ENCODE assay signal across 31 cellular contexts in genomic region chr5:20020235-20020634, GRCh38. TPM values are rescaled to one million over a fixed set of nuclear protein-coding genes. Genes with fewer than 3 reads are reported as not detected.
"Had no signal": no experiment of that assay in that cellular context is flagged by ENCODE, and none has a peak within 500 bp of the region (broad histone marks: within the 10 kb centered on the region; RNA-seq: fewer than 3 reads in every experiment).

No MANE protein-coding gene starts in this region.

- H3K27me3 Mint-ChIP-seq: activated B cell treated with CpG ODN at 0.5 μM for 24 hours; activated CD8-positive, alpha-beta T cell treated with anti-CD3 and anti-CD28 coated beads for 36 hours; activated naive CD8-positive, alpha-beta T cell; activated T-helper 17 cell treated with anti-CD3 and anti-CD28 coated beads, Interleukin-2, amount 50 U/mL, for 72 hours; central memory CD8-positive, alpha-beta T cell; dendritic cell treated with granulocyte-macrophage colony-stimulating factor and Interleukin-4, amounts not matched to agents 40 ng/mL and 50 ng/mL, for 4 days had no signal

- H3K4me1 Mint-ChIP-seq: activated B cell treated with CpG ODN at 0.5 μM for 24 hours; activated T-helper 17 cell treated with anti-CD3 and anti-CD28 coated beads, Interleukin-2, amount 50 U/mL, for 72 hours; central memory CD8-positive, alpha-beta T cell had no signal

- ATAC-seq: activated CD4-positive, CD25-positive, alpha-beta regulatory T cell treated with anti-CD3 and anti-CD28 coated beads, Interleukin-2, amount 50 U/mL, for 24 hours; activated CD8-positive, alpha-beta T cell treated with anti-CD3 and anti-CD28 coated beads for 36 hours; activated T-cell treated with anti-CD3 and anti-CD28 coated beads, Interleukin-2, amount 50 U/mL, for 4 hours; activated T-helper 17 cell treated with anti-CD3 and anti-CD28 coated beads, Interleukin-2, amount 50 U/mL, for 72 hours; heart left ventricle had no signal

- H3K4me1 ChIP-seq: esophagus muscularis mucosa, heart left ventricle had no signal

- H3K36me3 Mint-ChIP-seq: activated naive CD8-positive, alpha-beta T cell had no signal

- H3K36me3 ChIP-seq: brain microvascular endothelial cell, esophagus muscularis mucosa, heart left ventricle had no signal

- H3K4me3 Mint-ChIP-seq: activated B cell treated with CpG ODN at 0.5 μM for 24 hours; activated CD8-positive, alpha-beta T cell treated with anti-CD3 and anti-CD28 coated beads for 36 hours; activated naive CD8-positive, alpha-beta T cell; activated T-cell treated with anti-CD3 and anti-CD28 coated beads, Interleukin-2, amount 50 U/mL, for 4 hours; activated T-helper 17 cell treated with anti-CD3 and anti-CD28 coated beads, Interleukin-2, amount 50 U/mL, for 72 hours; central memory CD8-positive, alpha-beta T cell; dendritic cell treated with granulocyte-macrophage colony-stimulating factor and Interleukin-4, amounts not matched to agents 40 ng/mL and 50 ng/mL, for 4 days had no signal

- H3K27ac Mint-ChIP-seq: activated B cell treated with CpG ODN at 0.5 μM for 24 hours; activated CD8-positive, alpha-beta T cell treated with anti-CD3 and anti-CD28 coated beads for 36 hours; activated naive CD8-positive, alpha-beta T cell; activated T-helper 17 cell treated with anti-CD3 and anti-CD28 coated beads, Interleukin-2, amount 50 U/mL, for 72 hours; dendritic cell treated with granulocyte-macrophage colony-stimulating factor and Interleukin-4, amounts not matched to agents 40 ng/mL and 50 ng/mL, for 4 days had no signal

- DNase-seq: activated B cell treated with CpG ODN at 0.5 μM for 24 hours; activated CD4-positive, alpha-beta T cell treated with anti-CD3 and anti-CD28 coated beads for 48 hours; activated CD4-positive, alpha-beta T cell treated with anti-CD3 and anti-CD28 coated beads, Interleukin-2, amount 50 U/mL, for 1 hour; activated CD4-positive, alpha-beta T cell treated with anti-CD3 and anti-CD28 coated beads, Interleukin-2, amount 50 U/mL, for 48 hours; activated CD8-positive, alpha-beta memory T cell treated with anti-CD3 and anti-CD28 coated beads for 24 hours; activated CD8-positive, alpha-beta T cell treated with anti-CD3 and anti-CD28 coated beads for 36 hours; activated effector memory CD4-positive, alpha-beta T cell treated with Interleukin-2 at 50 U/mL for 16 hours; activated gamma-delta T cell treated with Interleukin-2 at 50 U/mL for 16 hours; activated naive CD4-positive, alpha-beta T cell treated with anti-CD3 and anti-CD28 coated beads, Interleukin-2, amount 50 U/mL, for 16 hours; activated naive CD4-positive, alpha-beta T cell treated with Interleukin-2 at 50 U/mL for 16 hours; activated T-cell treated with anti-CD3 and anti-CD28 coated beads, Interleukin-2, amount 50 U/mL, for 4 hours; amniotic stem cell; anterior cingulate cortex; brain microvascular endothelial cell; dorsolateral prefrontal cortex; effector memory CD4-positive, alpha-beta T cell; erythroblast; foreskin melanocyte; heart left ventricle; T-helper 2 cell had no signal

- FAIRE-seq: astrocyte had no signal

- H3K27me3 ChIP-seq: brain microvascular endothelial cell, dorsolateral prefrontal cortex, esophagus muscularis mucosa, heart left ventricle had no signal

- H3K27ac ChIP-seq: brain microvascular endothelial cell, coronary artery, dorsolateral prefrontal cortex, esophagus muscularis mucosa, heart left ventricle, VCaP had no signal

- H3K4me3 ChIP-seq: coronary artery, dorsolateral prefrontal cortex, esophagus muscularis mucosa, heart left ventricle had no signal

RNA-seq across cellular contexts. Expression of gene CDH18, which starts 32.2 kb away (rescaled TPM):
- total RNA-seq: activated B cell treated with CpG ODN at 0.5 μM for 24 hours; activated CD8-positive, alpha-beta T cell treated with anti-CD3 and anti-CD28 coated beads for 36 hours; activated T-cell treated with anti-CD3 and anti-CD28 coated beads, Interleukin-2, amount 50 U/mL, for 4 hours; activated T-helper 17 cell treated with anti-CD3 and anti-CD28 coated beads, Interleukin-2, amount 50 U/mL, for 72 hours; astrocyte; cardiac septum; T-helper 1 cell treated with Interleukin-12 subunit alpha and Interleukin-12 subunit beta and Interleukin-4 antibody, amounts not matched to agents 30 ng/mL and 1 ng/mL, for 36 hours had no signal
- polyA plus RNA-seq: heart left ventricle had no signal
